Comparison of ENCODE assay signal across 9 cellular contexts in the genomic region with DNA sequence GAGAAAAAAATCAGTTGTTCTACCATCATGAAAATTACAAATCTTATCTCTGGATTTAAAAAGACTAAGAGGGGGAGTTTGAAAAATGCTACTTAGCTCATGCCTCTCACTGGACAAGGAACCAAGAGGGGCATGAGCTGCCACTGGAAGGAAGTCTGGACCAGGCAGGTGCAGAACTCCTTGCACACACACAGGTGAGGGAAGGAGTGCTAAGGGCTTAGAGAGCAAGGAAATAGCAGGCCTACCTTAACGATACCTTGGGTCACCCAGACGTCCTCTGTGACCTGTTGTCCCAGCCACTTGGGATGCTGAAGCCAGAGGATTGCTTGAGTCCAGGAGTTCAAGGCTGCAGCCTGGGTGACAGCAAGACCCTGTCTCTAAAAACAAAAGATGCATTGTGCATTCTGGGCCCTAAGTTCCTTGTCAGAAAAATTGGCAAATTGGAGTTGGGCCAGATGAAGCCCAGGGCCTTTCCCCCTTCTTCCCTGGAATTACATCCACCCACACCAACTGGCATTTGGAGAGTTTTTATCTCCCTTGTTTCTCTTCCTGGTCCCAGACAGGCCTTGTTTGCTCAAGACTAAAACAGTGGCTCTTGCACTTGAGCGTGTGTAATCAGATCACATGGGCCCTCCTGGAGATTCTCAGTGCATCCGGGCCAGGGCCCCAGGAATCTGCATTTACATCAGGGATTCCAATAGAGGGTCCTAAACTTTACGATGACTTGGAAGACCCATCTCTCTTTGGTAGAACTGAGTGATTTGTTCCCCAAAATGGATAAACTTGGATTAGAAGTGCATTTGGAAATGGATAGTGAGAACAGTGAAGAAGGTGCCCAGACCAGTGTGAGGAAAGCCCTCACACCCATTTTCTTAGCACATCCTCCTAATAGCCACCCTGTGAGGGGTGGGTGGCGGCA. TPM values are rescaled to one million over a fixed set of nuclear protein-coding genes. Genes with fewer than 3 reads are reported as not detected.
A peak's percentile ranks its signal among the peaks of the same experiment; 100 is the strongest.
DNase-seq lines count a peak whose midpoint lies in the region; FAIRE-seq and TF ChIP-seq lines count a peak whose summit lies in the region.
"Had no signal": no experiment of that assay in that cellular context is flagged by ENCODE, and none has a peak within 500 bp of the region (broad histone marks: within the 10 kb centered on the region; RNA-seq: fewer than 3 reads in every experiment).

No MANE protein-coding gene starts in this region.

- H2BK12ac ChIP-seq in H1 (ENCODE audit: low read depth, low read length) = no peak overlapping the region

- H3K36me3 ChIP-seq in H1 (ENCODE audit: control insufficient read depth in 2 of 4, insufficient read depth in 4 of 4, low read length in 3 of 4) (peaks cover 3 to 20% (median 10%) of the 10 kb centered on the region in 4 experiments; a peak in 7 of 8 replicates), neural progenitor cell (peaks cover 5% of the 10 kb centered on the region)

- H3K4me2 ChIP-seq in H1 (ENCODE audit: insufficient read depth in 1 of 2, low read depth in 2 of 2, low read length in 2 of 2) (peak overlapping the region in 1 of 2 experiments; percentile 96; a peak in 2 of 4 replicates), neural progenitor cell (peak overlapping the region; percentile 96)

- H3K27ac ChIP-seq in H1 (ENCODE audit: low read depth, low read length) (no peak overlapping the region), neural progenitor cell (peak overlapping the region; percentile 80)

- no peak for FAIRE-seq in H1 (lab: Jason Lieb, UNC)
- FAIRE-seq: colon had no signal

- no peaks in the 10 kb centered on the region for H3K9me3 ChIP-seq in H1 (ENCODE audit: insufficient read depth in 2 of 2, low read depth in 1 of 2, low read length in 1 of 2)
- no peaks in the 10 kb centered on the region for H3K9me3 ChIP-seq in neural progenitor cell (ENCODE audit: low read depth)

- H3K14ac ChIP-seq in H1 (ENCODE audit: insufficient read length) = no peak overlapping the region

- H3K27ac Mint-ChIP-seq in activated CD4-positive, alpha-beta T cell treated with anti-CD3 and anti-CD28 coated beads, Interleukin-2, amount 10 ng/mL, durations not matched to agents 24 days and 14 days = peak overlapping the region; percentile 92
- no peak overlapping the region for H3K27ac Mint-ChIP-seq in neural progenitor cell

- peaks cover 31% of the 10 kb centered on the region for H3K36me3 Mint-ChIP-seq in activated CD4-positive, alpha-beta T cell treated with anti-CD3 and anti-CD28 coated beads, Interleukin-2, amount 10 ng/mL, durations not matched to agents 24 days and 14 days (ENCODE audit: low read depth)
- H3K36me3 Mint-ChIP-seq in neural progenitor cell = peaks cover 20% of the 10 kb centered on the region

- no peak overlapping the region for H3K56ac ChIP-seq in H1 (replicated peaks; ENCODE audit: insufficient read length, low read depth, low read length)

- peaks cover 63% of the 10 kb centered on the region for H3F3A ChIP-seq in neural progenitor cell (ENCODE audit: low read depth)

- H3K4me3 ChIP-seq in H1 (ENCODE audit: extremely low read depth in 1 of 4, insufficient read depth in 2 of 4, low read depth in 3 of 4, low read length in 4 of 4) = peak overlapping the region in 1 of 4 experiments; percentile 93; a peak in 3 of 8 replicates
- H3K4me3 ChIP-seq in neural progenitor cell = peak overlapping the region; percentile 96

- H4K91ac ChIP-seq in H1 (replicated peaks; ENCODE audit: insufficient read length, low read length) = no peak overlapping the region

- H4K8ac ChIP-seq in H1 (ENCODE audit: extremely low read depth, insufficient read depth, low read length) = no peak overlapping the region

- no peak for TF ChIP-seq EP300 in H1 (IDR thresholded peaks at IDR 0.05; ENCODE audit: borderline replicate concordance in 1 of 2, low read depth in 2 of 2, low read length in 2 of 2)

- peaks cover 42% of the 10 kb centered on the region for H3K4me1 Mint-ChIP-seq in activated CD4-positive, alpha-beta T cell treated with anti-CD3 and anti-CD28 coated beads, Interleukin-2, amount 10 ng/mL, durations not matched to agents 24 days and 14 days
- H3K4me1 Mint-ChIP-seq in neural progenitor cell = peaks cover 46% of the 10 kb centered on the region

- no peak for TF ChIP-seq RAD21 in H1 (IDR thresholded peaks at IDR 0.05 in 1 of 2, conservative IDR thresholded peaks at IDR 0.05 in 1 of 2; ENCODE audit: low read depth in 2 of 2, low read length in 2 of 2)

- H4K20me1 ChIP-seq in H1 (replicated peaks in 1 of 2; ENCODE audit: control insufficient read depth in 1 of 2, insufficient read depth in 2 of 2, low read length in 2 of 2) = peaks cover 15 to 23% of the 10 kb centered on the region in 2 experiments
- peaks cover 47% of the 10 kb centered on the region for H4K20me1 ChIP-seq in neural progenitor cell (ENCODE audit: low read depth)

- H3K9me3 Mint-ChIP-seq in activated CD4-positive, alpha-beta T cell treated with anti-CD3 and anti-CD28 coated beads, Interleukin-2, amount 10 ng/mL, durations not matched to agents 24 days and 14 days = no peaks in the 10 kb centered on the region
- no peaks in the 10 kb centered on the region for H3K9me3 Mint-ChIP-seq in neural progenitor cell

- H3K79me2 ChIP-seq in H1 (ENCODE audit: control insufficient read depth in 1 of 2, insufficient read depth in 2 of 2, low read length in 2 of 2) (peaks cover 0 to 19% of the 10 kb centered on the region in 2 experiments; a peak in 3 of 4 replicates), neural progenitor cell (ENCODE audit: low read depth) (peaks cover 28% of the 10 kb centered on the region)

- peaks cover 0 to 19% (median 12%) of the 10 kb centered on the region in 4 experiments; a peak in 6 of 7 replicates for H3K4me1 ChIP-seq in H1 (replicated peaks in 1 of 4; ENCODE audit: control insufficient read depth in 3 of 4, insufficient read depth in 4 of 4, low read length in 3 of 4)
- peaks cover 21% of the 10 kb centered on the region for H3K4me1 ChIP-seq in neural progenitor cell

- H3K27me3 Mint-ChIP-seq in activated CD4-positive, alpha-beta T cell treated with anti-CD3 and anti-CD28 coated beads, Interleukin-2, amount 10 ng/mL, durations not matched to agents 24 days and 14 days = no peaks in the 10 kb centered on the region
- peaks cover 9% of the 10 kb centered on the region for H3K27me3 Mint-ChIP-seq in neural progenitor cell (ENCODE audit: insufficient read depth, low read depth)

- no peak overlapping the region for H3K23ac ChIP-seq in H1 (ENCODE audit: insufficient read length)

- no peak overlapping the region for H3K9ac ChIP-seq in H1 (replicated peaks in 1 of 4; ENCODE audit: extremely low read depth in 1 of 4, low read depth in 3 of 4, low read length in 3 of 4)
- no peak overlapping the region for H3K9ac ChIP-seq in neural progenitor cell

- peaks cover 20% of the 10 kb centered on the region for H3K23me2 ChIP-seq in H1 (ENCODE audit: low read depth, low read length)

- H3K79me1 ChIP-seq in H1 (ENCODE audit: low read depth, low read length) = no peaks in the 10 kb centered on the region

- H3K27me3 ChIP-seq in H1 (replicated peaks in 1 of 4; ENCODE audit: control insufficient read depth in 3 of 4, extremely low read depth in 1 of 4, insufficient read depth in 3 of 4, low read length in 3 of 4) (no peaks in the 10 kb centered on the region), neural progenitor cell (no peaks in the 10 kb centered on the region)

- no peak overlapping the region; the same call in 1 of the 2 replicates for H3K18ac ChIP-seq in H1 (ENCODE audit: extremely low read depth, low read length)

- H2AFZ ChIP-seq in H1 (ENCODE audit: low read length) (no peak overlapping the region), neural progenitor cell (replicated peaks) (no peak overlapping the region)

- peak in 1 of 2 experiments; percentile 80; a peak in 1 of 3 replicates for TF ChIP-seq POLR2A in H1 (IDR thresholded peaks at IDR 0.05; ENCODE audit: control extremely low read depth in 1 of 2, low read depth in 2 of 2, low read length in 2 of 2)

- intact Hi-C loops in activated CD4-positive, alpha-beta T cell treated with anti-CD3 and anti-CD28 coated beads, Interleukin-2, amount 10 ng/mL, durations not matched to agents 24 days and 14 days (cut with micrococcal nuclease) = no loop called here

- peak overlapping the region; percentile 96 for H3K4me3 Mint-ChIP-seq in activated CD4-positive, alpha-beta T cell treated with anti-CD3 and anti-CD28 coated beads, Interleukin-2, amount 10 ng/mL, durations not matched to agents 24 days and 14 days
- H3K4me3 Mint-ChIP-seq in neural progenitor cell = peak overlapping the region; percentile 96

- 64% methylated on average over 6 of the region's 6 CpGs; no CpG with 5 or more reads in 1 of the 2 experiments for WGBS in H1 (ENCODE audit: extremely low coverage in 1 of 2, insufficient coverage in 1 of 2, insufficient read length in 1 of 2, insufficient replicate concordance in 2 of 2, low coverage in 1 of 2, low lambda C conversion rate in 2 of 2, missing lambda C conversion rate in 1 of 2), 2 experiments

- CTCF ChIA-PET in H1 (lab: Charles Lee; ENCODE audit: partially characterized antibody) = interaction anchor here (0.8 to 5.0 kb wide), 16 partner anchors 9 to 200 kb away, joined by 3 to 91 read pairs (median 16); no protein-coding TSS in a partner anchor
- CTCF ChIA-PET in GM10248 (lab: Yijun Ruan, JAX) = interaction anchor here (1.2 to 4.9 kb wide), 8 partner anchors 13 to 151 kb away, joined by 3 to 54 read pairs (median 9); no protein-coding TSS in a partner anchor

- H2AK5ac ChIP-seq in H1 (ENCODE audit: low read depth, low read length) = no peak overlapping the region

- H4K5ac ChIP-seq in H1 (ENCODE audit: insufficient read length, low read depth, low read length) = no peak overlapping the region

- peak; percentile 70 for DNase-seq in activated CD4-positive, alpha-beta T cell treated with anti-CD3 and anti-CD28 coated beads, Interleukin-2, amount 10 ng/mL, durations not matched to agents 24 days and 14 days
- no peak for DNase-seq in activated CD4-positive, alpha-beta T cell treated with anti-CD3 and anti-CD28 coated beads for 1 hour
- DNase-seq in RPMI7951 (ENCODE audit: low read depth) (peak; percentile 76), H1 (ENCODE audit: low read depth in 1 of 2, low spot score in 2 of 2) (no peak), neural progenitor cell (ENCODE audit: low spot score) (no peak), hepatic stellate cell (ENCODE audit: low spot score) (no peak), GM10248 (ENCODE audit: extremely low spot score) (no peak), AG08396 (ENCODE audit: low spot score) (no peak)

- no peak overlapping the region for H3K4ac ChIP-seq in H1 (replicated peaks; ENCODE audit: insufficient read length, low read depth, low read length)

- TF ChIP-seq CTCF in H1 (IDR thresholded peaks at IDR 0.05; ENCODE audit: control extremely low read depth in 1 of 3, insufficient read depth in 1 of 3, low read depth in 1 of 3, low read length in 3 of 3) (no peak), neural progenitor cell (IDR thresholded peaks at IDR 0.05) (no peak), GM10248 (IDR thresholded peaks at IDR 0.05; ENCODE audit: control extremely low read depth, extremely low read depth, low read depth, missing control alignments) (no peak)

- no peak overlapping the region for H2BK15ac ChIP-seq in H1 (ENCODE audit: low read length)

- H2BK120ac ChIP-seq in H1 (replicated peaks; ENCODE audit: low read depth, low read length) = no peak overlapping the region

- H2BK5ac ChIP-seq in H1 (ENCODE audit: low read depth, low read length) = no peak overlapping the region; the same call in 1 of the 2 replicates

- POLR2A ChIA-PET in H1 (lab: Charles Lee; ENCODE audit: partially characterized antibody) = interaction anchor here (0.8 to 16.4 kb wide), 16 partner anchors 11 to 150 kb away, joined by 3 to 895 read pairs (median 11); partner anchors contain the start of genes ANAPC16 and ASCC1
- POLR2A ChIA-PET in GM10248 (lab: Yijun Ruan, JAX) = interaction anchor here (0.9 to 5.6 kb wide), 7 partner anchors 16 to 67 kb away, joined by 3 to 86 read pairs (median 5); no protein-coding TSS in a partner anchor

- H2BK20ac ChIP-seq in H1 (ENCODE audit: low read length) = no peak overlapping the region

RNA-seq across cellular contexts. Expression of gene DDIT4, which starts 3.0 kb away (rescaled TPM):
- total RNA-seq in activated CD4-positive, alpha-beta T cell treated with anti-CD3 and anti-CD28 coated beads, Interleukin-2, amount 10 ng/mL, durations not matched to agents 24 days and 14 days = 260 and 271 TPM in 2 replicates
- 138 and 156 TPM in 2 replicates for total RNA-seq in RPMI7951 (2014; rRNA removed; shearing (Covaris generic))
- total RNA-seq in H1 (2021; fragmentation: NEBNext Ultra II Directional; extraction: Animal tissue kit (Norgen Biotek cat#: 25700)) = 42.1 and 47.4 TPM in 2 replicates
- polyA plus RNA-seq in H1 (2011; rRNA removed) = 108 and 187 TPM in 2 replicates
- 146 TPM for polyA plus RNA-seq in H1 (2011; cell fraction: cytosol; rRNA removed)
- polyA plus RNA-seq in H1 (2011; cell fraction: nucleus; rRNA removed) = 143 TPM
- polyA plus RNA-seq in H1 (2012, experiment 1 of 2) = 55.0 to 142 TPM (median 113 TPM) in 4 replicates
- 62.5 TPM for polyA plus RNA-seq in H1 (2012, experiment 2 of 2)
- 18.5 TPM for polyA plus RNA-seq in H1 (2013, experiment 1 of 2)
- 19.9 TPM for polyA plus RNA-seq in H1 (2013, experiment 2 of 2)
- polyA minus RNA-seq in H1 (2011; rRNA and poly(A)+ RNA removed) = 63.3 and 82.3 TPM in 2 replicates
- 113 TPM for polyA minus RNA-seq in H1 (2011; cell fraction: cytosol; rRNA and poly(A)+ RNA removed)
- polyA minus RNA-seq in H1 (2011; cell fraction: nucleus; rRNA and poly(A)+ RNA removed) = 186 TPM
- 257 and 436 TPM in 2 replicates for total RNA-seq in neural progenitor cell (ENCODE audit: low replicate concordance)

Comparison
In these comparisons a context has a peak if more than half of its experiments do, and no peak if none do; other contexts are left out.
1. DNase-seq: peak in activated CD4-positive, alpha-beta T cell treated with anti-CD3 and anti-CD28 coated beads, Interleukin-2, amount 10 ng/mL, durations not matched to agents 24 days and 14 days (single experiment) and RPMI7951 (single experiment); none in activated CD4-positive, alpha-beta T cell treated with anti-CD3 and anti-CD28 coated beads for 1 hour (single experiment), H1 (0 of 2), neural progenitor cell (single experiment), hepatic stellate cell (single experiment), GM10248 (single experiment) and AG08396 (single experiment).